Comparison of ENCODE assay signal across 1 cellular context in the genomic region with DNA sequence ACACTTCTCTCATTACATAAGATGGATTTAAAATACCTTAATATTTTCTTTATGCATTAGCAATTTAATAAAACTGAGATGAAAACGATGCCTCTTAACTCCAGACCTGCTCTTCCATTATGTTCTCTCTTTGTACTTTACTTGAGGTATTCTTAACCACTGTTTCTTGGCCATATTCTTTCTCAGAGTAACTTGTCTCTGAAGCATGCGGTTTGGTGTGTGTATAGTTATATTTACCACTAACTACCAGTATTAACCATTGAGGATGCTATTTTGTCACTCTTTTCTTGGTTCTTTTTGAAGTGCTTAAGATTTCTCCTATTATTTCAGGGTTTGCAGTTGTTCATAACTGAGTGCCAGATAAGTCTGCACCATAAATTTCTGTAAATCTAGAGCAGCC.
TF ChIP-seq lines count a peak whose summit lies in the region.

No MANE protein-coding gene starts in this region.

TF ChIP-seq in GM12878, 131 proteins besides CTCF, POLR2A, EP300 and RAD21:
- TF ChIP-seq ZZZ3 (IDR thresholded peaks at IDR 0.05; ENCODE audit: control insufficient read depth, insufficient read length, low read depth) (no peak), BRCA1 (IDR thresholded peaks at IDR 0.05; ENCODE audit: low read depth, low read length) (no peak)
